ENCODE assay signal across 27 cellular contexts in the genomic region with DNA sequence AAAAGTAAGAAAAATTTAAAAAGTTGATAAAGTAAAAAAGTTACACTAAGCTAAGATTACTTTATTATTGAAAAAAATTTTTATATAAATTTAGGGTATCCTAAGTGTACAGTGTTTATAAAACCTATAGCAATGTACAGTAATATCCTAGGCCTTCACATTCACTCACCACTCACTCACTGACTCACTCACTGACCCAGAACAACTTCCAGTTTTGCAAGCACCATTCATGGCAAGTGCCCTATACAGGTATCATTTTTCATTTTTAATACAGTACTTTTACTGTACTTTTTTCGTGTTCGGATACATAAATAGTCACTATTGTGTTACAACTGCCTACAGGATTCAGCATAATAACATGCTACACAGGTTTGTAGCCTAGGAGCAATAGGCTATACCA.
"Had no signal": no experiment of that assay in that cellular context is flagged by ENCODE, and none has a peak within 500 bp of the region (broad histone marks: within the 10 kb centered on the region; RNA-seq: fewer than 3 reads in every experiment).

No MANE protein-coding gene starts in this region.

- H3K27ac Mint-ChIP-seq: activated naive CD4-positive, alpha-beta T cell treated with anti-CD3 and anti-CD28 coated beads, Interleukin-2, amount 50 U/mL, for 72 hours; activated T-cell treated with anti-CD3 and anti-CD28 coated beads, Interleukin-2, amount 50 U/mL, for 72 hours; natural killer cell treated with Interleukin-12 subunit alpha and Interleukin-12 subunit beta and Interleukin-15 and Interleukin-18, amount 100 ng/mL, for 72 hours; stimulated activated memory B cell treated with anti-CD40 and anti-IgM and Interleukin-4, amounts not matched to agents 10 μg/mL and 1 μg/mL and 100 μg/mL, for 72 hours; stimulated activated naive CD8-positive, alpha-beta T cell treated with anti-CD3 and anti-CD28 coated beads, Interleukin-15, amount 100 ng/mL, for 72 hours had no signal

- ATAC-seq: activated naive CD4-positive, alpha-beta T cell treated with anti-CD3 and anti-CD28 coated beads, Interleukin-2, amount 50 U/mL, for 72 hours; activated T-cell treated with anti-CD3 and anti-CD28 coated beads, Interleukin-2, amount 50 U/mL, for 72 hours; gastroesophageal sphincter; left lung; lower lobe of right lung; mucosa of descending colon; natural killer cell treated with Interleukin-12 subunit alpha and Interleukin-12 subunit beta and Interleukin-15 and Interleukin-18, amount 100 ng/mL, for 72 hours; stimulated activated memory B cell treated with anti-CD40 and anti-IgM and Interleukin-4, amounts not matched to agents 10 μg/mL and 1 μg/mL and 100 μg/mL, for 72 hours; stimulated activated naive CD8-positive, alpha-beta T cell treated with anti-CD3 and anti-CD28 coated beads, Interleukin-15, amount 100 ng/mL, for 72 hours had no signal

- H3K4me2 ChIP-seq: smooth muscle cell had no signal

- H3K36me3 ChIP-seq: gastroesophageal sphincter, left lung, lower lobe of right lung, right atrium auricular region, upper lobe of left lung, vagina had no signal

- H3K27ac ChIP-seq: gastroesophageal sphincter, left lung, lower lobe of right lung, right atrium auricular region, upper lobe of left lung, vagina, VCaP had no signal

- H3K9me3 ChIP-seq: lower lobe of right lung, vagina had no signal

- H3K4me3 Mint-ChIP-seq: activated T-cell treated with anti-CD3 and anti-CD28 coated beads, Interleukin-2, amount 50 U/mL, for 72 hours; natural killer cell treated with Interleukin-12 subunit alpha and Interleukin-12 subunit beta and Interleukin-15 and Interleukin-18, amount 100 ng/mL, for 72 hours; stimulated activated memory B cell treated with anti-CD40 and anti-IgM and Interleukin-4, amounts not matched to agents 10 μg/mL and 1 μg/mL and 100 μg/mL, for 72 hours; stimulated activated naive CD8-positive, alpha-beta T cell treated with anti-CD3 and anti-CD28 coated beads, Interleukin-15, amount 100 ng/mL, for 72 hours had no signal

- H3K4me1 ChIP-seq: gastroesophageal sphincter, left lung, lower lobe of right lung, right atrium auricular region, upper lobe of left lung, vagina had no signal

- H3K27me3 Mint-ChIP-seq: stimulated activated memory B cell treated with anti-CD40 and anti-IgM and Interleukin-4, amounts not matched to agents 10 μg/mL and 1 μg/mL and 100 μg/mL, for 72 hours had no signal

- H3K4me3 ChIP-seq: gastroesophageal sphincter, left lung, lower lobe of right lung, mucosa of descending colon, right atrium auricular region, smooth muscle cell, upper lobe of left lung, vagina had no signal

- H3K36me3 Mint-ChIP-seq: stimulated activated memory B cell treated with anti-CD40 and anti-IgM and Interleukin-4, amounts not matched to agents 10 μg/mL and 1 μg/mL and 100 μg/mL, for 72 hours had no signal

- DNase-seq: activated CD4-positive, alpha-beta T cell treated with anti-CD3 and anti-CD28 coated beads for 4 hours; activated CD4-positive, alpha-beta T cell treated with anti-CD3 and anti-CD28 coated beads, Interleukin-2, amount 50 U/mL, for 4 hours; activated naive CD4-positive, alpha-beta T cell; activated T-cell treated with anti-CD3 and anti-CD28 coated beads for 4 hours; activated T-cell treated with anti-CD3 and anti-CD28 coated beads, Interleukin-2, amount 50 U/mL, for 72 hours; dermis blood vessel endothelial cell; effector CD4-positive, alpha-beta T cell; erythroblast; hypothalamus; left lung; lower lobe of right lung; mucosa of descending colon; stimulated activated CD4-positive, alpha-beta T cell treated with anti-CD3 and anti-CD28 coated beads, Interleukin-1b, Interleukin-23, amount 100 ng/mL, for 48 hours; stimulated activated CD4-positive, alpha-beta T cell treated with anti-CD3 and anti-CD28 coated beads, Interleukin-4, amount 100 ng/mL, for 4 hours; stimulated activated CD8-positive, alpha-beta memory T cell treated with anti-CD3 and anti-CD28 coated beads, Interleukin-4, amount 100 ng/mL, for 48 hours; stimulated activated naive CD8-positive, alpha-beta T cell treated with anti-CD3 and anti-CD28 coated beads, Interleukin-15, amount 100 ng/mL, for 72 hours; substantia nigra; upper lobe of left lung had no signal

- FAIRE-seq: colon had no signal

- H3K27me3 ChIP-seq: gastroesophageal sphincter, left lung, right atrium auricular region, upper lobe of left lung, vagina had no signal
